26 cellular contexts compared by ENCODE assay signal in genomic region chrX:78769356-78769755, GRCh38. TPM values are rescaled to one million over a fixed set of nuclear protein-coding genes. Genes with fewer than 3 reads are reported as not detected.
"Had no signal": no experiment of that assay in that cellular context is flagged by ENCODE, and none has a peak within 500 bp of the region (broad histone marks: within the 10 kb centered on the region; RNA-seq: fewer than 3 reads in every experiment).

No MANE protein-coding gene starts in this region.

- H3K36me3 ChIP-seq: SJSA1 had no signal

- H3K9me3 Mint-ChIP-seq: activated T-cell treated with anti-CD3 and anti-CD28 coated beads, Interleukin-2, amount 50 U/mL, for 4 hours; T-helper 1 cell treated with Interleukin-12 subunit alpha and Interleukin-12 subunit beta and Interleukin-4 antibody, amounts not matched to agents 30 μg/mL and 1 μg/mL, for 36 hours had no signal

- H3K27me3 Mint-ChIP-seq: activated CD4-positive, alpha-beta T cell treated with anti-CD3 and anti-CD28 coated beads, Interleukin-2, amount 10 ng/mL, durations not matched to agents 24 days and 14 days; activated naive CD8-positive, alpha-beta T cell had no signal

- H3K27me3 ChIP-seq: SJSA1 had no signal

- H3K4me3 Mint-ChIP-seq: activated CD4-positive, alpha-beta T cell treated with anti-CD3 and anti-CD28 coated beads, Interleukin-2, amount 10 ng/mL, durations not matched to agents 24 days and 14 days; activated naive CD8-positive, alpha-beta T cell; activated T-cell treated with anti-CD3 and anti-CD28 coated beads, Interleukin-2, amount 50 U/mL, for 4 hours; T-helper 1 cell treated with Interleukin-12 subunit alpha and Interleukin-12 subunit beta and Interleukin-4 antibody, amounts not matched to agents 30 μg/mL and 1 μg/mL, for 36 hours had no signal

- ATAC-seq: activated CD4-positive, CD25-positive, alpha-beta regulatory T cell treated with anti-CD3 and anti-CD28 coated beads, Interleukin-2, amount 50 U/mL, for 24 hours; activated T-cell treated with anti-CD3 and anti-CD28 coated beads, Interleukin-2, amount 50 U/mL, for 4 hours; Panc1 had no signal

- H3K4me3 ChIP-seq: SJSA1 had no signal

- DNase-seq: activated CD4-positive, alpha-beta T cell treated with anti-CD3 and anti-CD28 coated beads, Interleukin-2, amount 10 ng/mL, durations not matched to agents 24 days and 14 days; activated CD4-positive, alpha-beta T cell treated with anti-CD3 and anti-CD28 coated beads, Interleukin-2, amount 50 U/mL, for 48 hours; activated effector memory CD4-positive, alpha-beta T cell treated with anti-CD3 and anti-CD28 coated beads, Interleukin-2, amount 50 U/mL, for 16 hours; activated naive CD4-positive, alpha-beta T cell treated with Interleukin-2 at 50 U/mL for 16 hours; activated T-cell treated with anti-CD3 and anti-CD28 coated beads, Interleukin-2, amount 50 U/mL, for 4 hours; amygdala; IMR-90; Kasumi-1; KBM-7; NCI-H1048; NCI-H146; NCI-H187 treated with DMSO at 0.1 percent for 48 hours; NCI-H2081 treated with DMSO at 0.1 percent for 48 hours; NCI-H2171; NCI-H2227 treated with DMSO at 0.1 percent for 48 hours; NCI-H446 treated with DMSO at 0.1 percent for 48 hours; NCI-H524 treated with DMSO at 0.1 percent for 48 hours; NK-92 treated with Interleukin-12 subunit alpha and Interleukin-12 subunit beta, amount 100 ng/mL, for 24 hours; OCI-M1; Right ventricle myocardium superior had no signal

- H3K27ac Mint-ChIP-seq: activated CD4-positive, alpha-beta T cell treated with anti-CD3 and anti-CD28 coated beads, Interleukin-2, amount 10 ng/mL, durations not matched to agents 24 days and 14 days; activated naive CD8-positive, alpha-beta T cell; T-helper 1 cell treated with Interleukin-12 subunit alpha and Interleukin-12 subunit beta and Interleukin-4 antibody, amounts not matched to agents 30 μg/mL and 1 μg/mL, for 36 hours had no signal

- H3K4me1 ChIP-seq: SJSA1 had no signal

- H3K27ac ChIP-seq: RWPE1, SJSA1 had no signal

- H3K4me1 Mint-ChIP-seq: activated CD4-positive, alpha-beta T cell treated with anti-CD3 and anti-CD28 coated beads, Interleukin-2, amount 10 ng/mL, durations not matched to agents 24 days and 14 days had no signal

- H3K36me3 Mint-ChIP-seq: activated naive CD8-positive, alpha-beta T cell had no signal

- H3K9me3 ChIP-seq: SJSA1 had no signal

RNA-seq across cellular contexts. Expression of gene LPAR4, which starts 21.8 kb away (rescaled TPM):
- total RNA-seq: activated CD4-positive, alpha-beta T cell treated with anti-CD3 and anti-CD28 coated beads, Interleukin-2, amount 10 ng/mL, durations not matched to agents 24 days and 14 days; activated T-cell treated with anti-CD3 and anti-CD28 coated beads, Interleukin-2, amount 50 U/mL, for 4 hours; IMR-90 had no signal
- polyA plus RNA-seq: IMR-90 had no signal
